In genomic region chr1:76279387-76279748, GRCh38 we compare ENCODE assay signal across 20 cellular contexts.
A peak's percentile ranks its signal among the peaks of the same experiment; 100 is the strongest.
DNase-seq lines count a peak whose midpoint lies in the region; ATAC-seq and TF ChIP-seq lines count a peak whose summit lies in the region.
"Had no signal": no experiment of that assay in that cellular context is flagged by ENCODE, and none has a peak within 500 bp of the region (broad histone marks: within the 10 kb centered on the region; RNA-seq: fewer than 3 reads in every experiment).

No MANE protein-coding gene starts in this region.

- no peak for TF ChIP-seq POLR2A in heart left ventricle (IDR thresholded peaks at IDR 0.05)
- no peak for TF ChIP-seq POLR2A in lower leg skin (IDR thresholded peaks at IDR 0.05)

- H2AFZ ChIP-seq in osteoblast (ENCODE audit: low read length) = no peak overlapping the region

- intact Hi-C loops in heart left ventricle (cut with DNase I) = loop anchor here in 1 of 10 donors (10.0 kb wide), 1 partner anchor 115 kb away; no protein-coding TSS in a partner anchor
- intact Hi-C loops in lower leg skin (cut with DNase I; ENCODE audit: low total_unique reads) = no loop called here

- H3K4me1 Mint-ChIP-seq in chondrocyte (ENCODE audit: low read depth) = peaks cover 5% of the 10 kb centered on the region
- H3K4me1 Mint-ChIP-seq: CD4-positive, alpha-beta memory T cell had no signal

- no peaks in the 10 kb centered on the region for H3K36me3 Mint-ChIP-seq in chondrocyte (ENCODE audit: low read depth)
- H3K36me3 Mint-ChIP-seq: activated naive CD4-positive, alpha-beta T cell treated with anti-CD3 and anti-CD28 coated beads, Interleukin-2, amount 50 U/mL, for 72 hours; CD4-positive, alpha-beta memory T cell; T-cell had no signal

- H3K4me1 ChIP-seq in cardiac muscle cell (ENCODE audit: low read depth) = peaks cover 7% of the 10 kb centered on the region
- no peaks in the 10 kb centered on the region for H3K4me1 ChIP-seq in heart left ventricle
- H3K4me1 ChIP-seq in osteoblast (ENCODE audit: insufficient read depth, low read length) = no peaks in the 10 kb centered on the region
- H3K4me1 ChIP-seq: A549 had no signal

- no peak overlapping the region for H3K4me3 Mint-ChIP-seq in chondrocyte (ENCODE audit: unreplicated experiment)
- H3K4me3 Mint-ChIP-seq: IgD-negative memory B cell; stimulated activated naive CD8-positive, alpha-beta T cell treated with anti-CD3 and anti-CD28 coated beads, Interleukin-15, Interleukin-2, amounts not matched to agents 100 ng/mL and 50 ng/mL, for 24 hours; T-cell had no signal

- H3K27ac ChIP-seq in cardiac muscle cell (peak overlapping the region; percentile 69), heart left ventricle (no peak overlapping the region), osteoblast (ENCODE audit: low read depth, low read length) (no peak overlapping the region)
- H3K27ac ChIP-seq: A549 had no signal

- H3K36me3 ChIP-seq in cardiac muscle cell (no peaks in the 10 kb centered on the region), heart left ventricle (no peaks in the 10 kb centered on the region), osteoblast (ENCODE audit: insufficient read depth, low read length) (no peaks in the 10 kb centered on the region)

- H3K9me3 Mint-ChIP-seq in chondrocyte (ENCODE audit: low read depth) = no peaks in the 10 kb centered on the region
- H3K9me3 Mint-ChIP-seq: CD4-positive, alpha-beta memory T cell; stimulated activated naive CD8-positive, alpha-beta T cell treated with anti-CD3 and anti-CD28 coated beads, Interleukin-15, Interleukin-2, amounts not matched to agents 100 ng/mL and 50 ng/mL, for 24 hours; T-cell had no signal

- H3K27ac Mint-ChIP-seq in chondrocyte (ENCODE audit: unreplicated experiment) = peak overlapping the region; percentile 13
- H3K27ac Mint-ChIP-seq: activated naive CD4-positive, alpha-beta T cell treated with anti-CD3 and anti-CD28 coated beads, Interleukin-2, amount 50 U/mL, for 72 hours; CD4-positive, alpha-beta memory T cell; IgD-negative memory B cell; stimulated activated naive CD8-positive, alpha-beta T cell treated with anti-CD3 and anti-CD28 coated beads, Interleukin-15, Interleukin-2, amounts not matched to agents 100 ng/mL and 50 ng/mL, for 24 hours had no signal

- TF ChIP-seq CTCF in cardiac muscle cell (IDR thresholded peaks at IDR 0.05; ENCODE audit: low read depth, low read length) = no peak
- no peak for TF ChIP-seq CTCF in heart left ventricle (IDR thresholded peaks at IDR 0.05)
- no peak for TF ChIP-seq CTCF in chondrocyte (IDR thresholded peaks at IDR 0.05)
- no peak for TF ChIP-seq CTCF in osteoblast (IDR thresholded peaks at IDR 0.05; ENCODE audit: extremely low read depth, low read depth, low read length)
- no peak for TF ChIP-seq CTCF in lower leg skin (IDR thresholded peaks at IDR 0.05)

- WGBS in heart left ventricle, 4 donors = 67 to 76% (median 70%) methylated on average over 11 of the region's 11 CpGs
- WGBS in lower leg skin, 2 donors = 67 to 76% methylated on average over 11 of the region's 11 CpGs

- H3K27me3 Mint-ChIP-seq in chondrocyte (ENCODE audit: low read depth) = no peaks in the 10 kb centered on the region
- H3K27me3 Mint-ChIP-seq: CD4-positive, alpha-beta memory T cell; IgD-negative memory B cell; stimulated activated naive CD8-positive, alpha-beta T cell treated with anti-CD3 and anti-CD28 coated beads, Interleukin-15, Interleukin-2, amounts not matched to agents 100 ng/mL and 50 ng/mL, for 24 hours; T-cell had no signal

- H3K9me3 ChIP-seq in cardiac muscle cell (ENCODE audit: low read depth) (no peaks in the 10 kb centered on the region), heart left ventricle (no peaks in the 10 kb centered on the region), osteoblast (ENCODE audit: low read depth, low read length) (no peaks in the 10 kb centered on the region)
- H3K9me3 ChIP-seq: A549 had no signal

- no peaks in the 10 kb centered on the region for H4K20me1 ChIP-seq in osteoblast (ENCODE audit: insufficient read depth, low read length)

- no peak overlapping the region for H3K4me3 ChIP-seq in cardiac muscle cell
- H3K4me3 ChIP-seq in heart left ventricle = no peak overlapping the region
- no peak overlapping the region for H3K4me3 ChIP-seq in osteoblast (ENCODE audit: insufficient read depth, low read length)
- no peak overlapping the region for H3K4me3 ChIP-seq in lower leg skin (ENCODE audit: low read depth, poor library complexity, severe bottlenecking)
- H3K4me3 ChIP-seq: A549, GM12878 had no signal

- H3K27me3 ChIP-seq in cardiac muscle cell = no peaks in the 10 kb centered on the region
- no peaks in the 10 kb centered on the region for H3K27me3 ChIP-seq in heart left ventricle
- H3K27me3 ChIP-seq in osteoblast (ENCODE audit: insufficient read depth, low read length) = no peaks in the 10 kb centered on the region

- no peak overlapping the region for H3K4me2 ChIP-seq in osteoblast (ENCODE audit: insufficient read depth, low read length)
- H3K4me2 ChIP-seq: A549 had no signal

- ATAC-seq in heart left ventricle (no peak), GM18861 (IDR thresholded peaks at IDR 0.05; ENCODE audit: unreplicated experiment) (no peak)
- ATAC-seq: A549; activated naive CD4-positive, alpha-beta T cell treated with anti-CD3 and anti-CD28 coated beads, Interleukin-2, amount 50 U/mL, for 72 hours; GM12878; T-cell had no signal

- DNase-seq in cardiac muscle cell (ENCODE audit: low read depth in 1 of 2, low spot score in 1 of 2) (peak in 1 of 2 donors; percentile 54), heart left ventricle (no peak), chondrocyte (ENCODE audit: low spot score) (no peak), osteoblast (ENCODE audit: insufficient read length, low spot score, missing footprints) (peak; percentile 46), lower leg skin (ENCODE audit: low spot score in 2 of 2) (no peak), SIG-M5 (lab: John Stamatoyannopoulos, UW) (no peak), DMS53 (lab: John Stamatoyannopoulos, UW) (no peak)
- DNase-seq: activated CD4-positive, CD25-positive, alpha-beta regulatory T cell treated with anti-CD3 and anti-CD28 coated beads, Interleukin-2, amount 50 U/mL, for 72 hours; CD4-positive, alpha-beta memory T cell; foreskin fibroblast; NCI-H1092; NCI-H524; stimulated activated CD4-positive, alpha-beta T cell treated with anti-CD3 and anti-CD28 coated beads, Interleukin-12 subunit alpha, Interleukin-12 subunit beta, amount 100 ng/mL, for 4 hours; T-cell had no signal

- no peaks in the 10 kb centered on the region for H3K79me2 ChIP-seq in osteoblast (ENCODE audit: insufficient read depth, low read length)
